ENCODE assay signal across 26 cellular contexts in the genomic region with DNA sequence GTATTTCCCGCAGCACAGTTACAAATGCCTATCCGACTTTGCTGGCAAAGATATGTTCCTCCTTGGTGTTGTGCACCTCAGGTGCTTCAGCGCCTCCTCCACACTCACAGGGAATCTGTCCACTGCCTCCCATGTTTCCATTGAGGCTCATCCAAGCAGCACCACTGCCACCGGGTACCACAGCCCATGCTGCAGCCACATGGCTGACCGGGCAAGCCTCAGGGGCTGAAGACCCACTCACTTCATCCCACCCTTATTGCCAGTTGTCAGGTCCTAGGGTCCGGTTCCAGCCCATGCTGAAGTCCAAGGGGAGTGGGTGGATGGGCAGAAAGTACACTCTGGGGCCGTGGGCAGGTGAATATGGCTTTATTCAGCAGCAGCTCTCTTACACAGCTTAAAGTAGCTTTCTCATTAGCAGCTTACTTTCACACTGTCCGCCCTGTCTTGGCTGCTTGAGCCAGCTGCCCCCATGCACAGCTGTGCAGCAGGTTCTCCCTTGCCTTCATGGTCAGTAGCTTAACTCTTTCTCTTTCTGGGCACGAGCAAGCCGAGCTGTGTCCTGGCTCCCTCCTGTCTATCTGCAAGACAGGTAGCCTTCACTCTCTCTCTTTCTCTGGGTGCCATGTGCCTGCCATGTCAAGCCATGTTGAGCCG.
"Had no signal": no experiment of that assay in that cellular context is flagged by ENCODE, and none has a peak within 500 bp of the region (broad histone marks: within the 10 kb centered on the region; RNA-seq: fewer than 3 reads in every experiment).

No MANE protein-coding gene starts in this region.

- H3K27me3 ChIP-seq: adrenal gland had no signal

- DNase-seq: activated B cell treated with CpG ODN at 0.5 μM for 24 hours; activated CD4-positive, alpha-beta T cell treated with anti-CD3 and anti-CD28 coated beads for 1 hour; activated CD4-positive, alpha-beta T cell treated with anti-CD3 and anti-CD28 coated beads, Interleukin-2, amount 10 ng/mL, durations not matched to agents 24 days and 14 days; activated CD4-positive, alpha-beta T cell treated with anti-CD3 and anti-CD28 coated beads, Interleukin-2, amount 50 U/mL, for 48 hours; activated CD8-positive, alpha-beta memory T cell treated with anti-CD3 and anti-CD28 coated beads, Interleukin-2, amount 10 ng/mL, durations not matched to agents 7 days and 5 days; activated gamma-delta T cell treated with Interleukin-2 at 50 U/mL for 16 hours; activated naive CD4-positive, alpha-beta T cell treated with anti-CD3 and anti-CD28 coated beads, Interleukin-2, amount 50 U/mL, for 16 hours; activated naive CD8-positive, alpha-beta T cell treated with anti-CD3 and anti-CD28 coated beads, Interleukin-2, amount 10 ng/mL, durations not matched to agents 7 days and 5 days; activated T-cell treated with anti-CD3 and anti-CD28 coated beads, Interleukin-2, amount 50 U/mL, for 24 hours; adrenal gland; anterior cingulate cortex; KG1; MV-4-11; NCI-H1092 treated with DMSO at 0.1 percent for 48 hours; NCI-H1417 treated with DMSO at 0.1 percent for 48 hours; NCI-H1694; NCI-H2029; NCI-H2107; NCI-H2171 treated with DMSO at 0.1 percent for 48 hours; NCI-H226; NCI-H526; NCI-H774; SIG-M5; T-helper 17 cell; T-helper 9 cell had no signal

- H3K4me1 ChIP-seq: adrenal gland had no signal

- H3K27me3 Mint-ChIP-seq: activated B cell treated with CpG ODN at 0.5 μM for 24 hours; activated CD4-positive, alpha-beta T cell treated with anti-CD3 and anti-CD28 coated beads, Interleukin-2, amount 10 ng/mL, durations not matched to agents 24 days and 14 days; activated CD8-positive, alpha-beta memory T cell treated with anti-CD3 and anti-CD28 coated beads, Interleukin-2, amount 10 ng/mL, durations not matched to agents 7 days and 5 days; activated naive CD8-positive, alpha-beta T cell treated with anti-CD3 and anti-CD28 coated beads, Interleukin-2, amount 10 ng/mL, durations not matched to agents 7 days and 5 days; activated T-cell treated with anti-CD3 and anti-CD28 coated beads, Interleukin-2, amount 50 U/mL, for 24 hours; T-helper 17 cell had no signal

- H3K27ac Mint-ChIP-seq: activated B cell treated with CpG ODN at 0.5 μM for 24 hours; activated CD4-positive, alpha-beta T cell treated with anti-CD3 and anti-CD28 coated beads, Interleukin-2, amount 10 ng/mL, durations not matched to agents 24 days and 14 days; activated CD8-positive, alpha-beta memory T cell treated with anti-CD3 and anti-CD28 coated beads, Interleukin-2, amount 10 ng/mL, durations not matched to agents 7 days and 5 days; activated naive CD8-positive, alpha-beta T cell treated with anti-CD3 and anti-CD28 coated beads, Interleukin-2, amount 10 ng/mL, durations not matched to agents 7 days and 5 days; activated T-cell treated with anti-CD3 and anti-CD28 coated beads, Interleukin-2, amount 50 U/mL, for 24 hours; activated T-helper 1 cell treated with anti-CD3 and anti-CD28 coated beads, Interleukin-12 subunit alpha, Interleukin-12 subunit beta, Interleukin-2, Interleukin-4 antibody, amounts not matched to agents 30 ng/mL and 10 ng/mL and 1 ng/mL, durations not matched to agents 14 hours and 24 hours and 36 hours; T-helper 17 cell had no signal

- H3K4me3 ChIP-seq: adrenal gland had no signal

- H3K36me3 ChIP-seq: adrenal gland had no signal

- H3K27ac ChIP-seq: adrenal gland had no signal

- H3K9me3 ChIP-seq: adrenal gland had no signal

- H3K9me3 Mint-ChIP-seq: activated B cell treated with CpG ODN at 0.5 μM for 24 hours; activated CD4-positive, alpha-beta T cell treated with anti-CD3 and anti-CD28 coated beads, Interleukin-2, amount 10 ng/mL, durations not matched to agents 24 days and 14 days; activated T-helper 1 cell treated with anti-CD3 and anti-CD28 coated beads, Interleukin-12 subunit alpha, Interleukin-12 subunit beta, Interleukin-2, Interleukin-4 antibody, amounts not matched to agents 30 ng/mL and 10 ng/mL and 1 ng/mL, durations not matched to agents 14 hours and 24 hours and 36 hours had no signal

- ATAC-seq: activated CD8-positive, alpha-beta memory T cell treated with anti-CD3 and anti-CD28 coated beads, Interleukin-2, amount 10 ng/mL, durations not matched to agents 7 days and 5 days; T-helper 17 cell had no signal

- H3K4me1 Mint-ChIP-seq: activated B cell treated with CpG ODN at 0.5 μM for 24 hours; activated CD4-positive, alpha-beta T cell treated with anti-CD3 and anti-CD28 coated beads, Interleukin-2, amount 10 ng/mL, durations not matched to agents 24 days and 14 days; activated CD8-positive, alpha-beta memory T cell treated with anti-CD3 and anti-CD28 coated beads, Interleukin-2, amount 10 ng/mL, durations not matched to agents 7 days and 5 days; activated naive CD8-positive, alpha-beta T cell treated with anti-CD3 and anti-CD28 coated beads, Interleukin-2, amount 10 ng/mL, durations not matched to agents 7 days and 5 days; T-helper 17 cell had no signal

- H3K4me3 Mint-ChIP-seq: activated B cell treated with CpG ODN at 0.5 μM for 24 hours; activated CD4-positive, alpha-beta T cell treated with anti-CD3 and anti-CD28 coated beads, Interleukin-2, amount 10 ng/mL, durations not matched to agents 24 days and 14 days; activated CD8-positive, alpha-beta memory T cell treated with anti-CD3 and anti-CD28 coated beads, Interleukin-2, amount 10 ng/mL, durations not matched to agents 7 days and 5 days; activated naive CD8-positive, alpha-beta T cell treated with anti-CD3 and anti-CD28 coated beads, Interleukin-2, amount 10 ng/mL, durations not matched to agents 7 days and 5 days; activated T-cell treated with anti-CD3 and anti-CD28 coated beads, Interleukin-2, amount 50 U/mL, for 24 hours; activated T-helper 1 cell treated with anti-CD3 and anti-CD28 coated beads, Interleukin-12 subunit alpha, Interleukin-12 subunit beta, Interleukin-2, Interleukin-4 antibody, amounts not matched to agents 30 ng/mL and 10 ng/mL and 1 ng/mL, durations not matched to agents 14 hours and 24 hours and 36 hours; T-helper 17 cell had no signal

- H3K36me3 Mint-ChIP-seq: activated CD8-positive, alpha-beta memory T cell treated with anti-CD3 and anti-CD28 coated beads, Interleukin-2, amount 10 ng/mL, durations not matched to agents 7 days and 5 days; activated naive CD8-positive, alpha-beta T cell treated with anti-CD3 and anti-CD28 coated beads, Interleukin-2, amount 10 ng/mL, durations not matched to agents 7 days and 5 days had no signal
